In genomic region chr14:30855345-30856037, GRCh38 we compare ENCODE assay signal across 1 cellular context.
TF ChIP-seq lines count a peak whose summit lies in the region.

No MANE protein-coding gene starts in this region.

TF ChIP-seq in GM12878, 131 proteins besides CTCF, POLR2A, EP300 and RAD21 (continued from another document and continues in another):
- TF ChIP-seq, protein P1, sequence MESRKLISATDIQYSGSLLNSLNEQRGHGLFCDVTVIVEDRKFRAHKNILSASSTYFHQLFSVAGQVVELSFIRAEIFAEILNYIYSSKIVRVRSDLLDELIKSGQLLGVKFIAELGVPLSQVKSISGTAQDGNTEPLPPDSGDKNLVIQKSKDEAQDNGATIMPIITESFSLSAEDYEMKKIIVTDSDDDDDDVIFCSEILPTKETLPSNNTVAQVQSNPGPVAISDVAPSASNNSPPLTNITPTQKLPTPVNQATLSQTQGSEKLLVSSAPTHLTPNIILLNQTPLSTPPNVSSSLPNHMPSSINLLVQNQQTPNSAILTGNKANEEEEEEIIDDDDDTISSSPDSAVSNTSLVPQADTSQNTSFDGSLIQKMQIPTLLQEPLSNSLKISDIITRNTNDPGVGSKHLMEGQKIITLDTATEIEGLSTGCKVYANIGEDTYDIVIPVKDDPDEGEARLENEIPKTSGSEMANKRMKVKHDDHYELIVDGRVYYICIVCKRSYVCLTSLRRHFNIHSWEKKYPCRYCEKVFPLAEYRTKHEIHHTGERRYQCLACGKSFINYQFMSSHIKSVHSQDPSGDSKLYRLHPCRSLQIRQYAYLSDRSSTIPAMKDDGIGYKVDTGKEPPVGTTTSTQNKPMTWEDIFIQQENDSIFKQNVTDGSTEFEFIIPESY (IDR thresholded peaks at IDR 0.05): no peak
- TF ChIP-seq KLF5 (IDR thresholded peaks at IDR 0.05; ENCODE audit: partially characterized antibody) (no peak), ZBED1 (IDR thresholded peaks at IDR 0.05; ENCODE audit: borderline replicate concordance) (no peak), ZNF217 (IDR thresholded peaks at IDR 0.05) (no peak), ZNF24 (IDR thresholded peaks at IDR 0.05) (no peak), IRF4 (IDR thresholded peaks at IDR 0.05; ENCODE audit: low read depth, low read length) (no peak), MXI1 (IDR thresholded peaks at IDR 0.05; ENCODE audit: low read depth, low read length) (no peak), BCL11A (IDR thresholded peaks at IDR 0.05; ENCODE audit: low read depth, low read length) (0 out of 2 replicates have a peak, but pooled peaks have one; percentile 32), BRCA1 (IDR thresholded peaks at IDR 0.05; ENCODE audit: low read depth, low read length) (no peak), IRF5 (IDR thresholded peaks at IDR 0.05; ENCODE audit: borderline replicate concordance) (no peak), STAT1 (conservative IDR thresholded peaks at IDR 0.05) (0 out of 2 replicates have a peak, but pooled peaks have one; percentile 24), KAT2A (conservative IDR thresholded peaks at IDR 0.05; ENCODE audit: control insufficient read depth, low read depth, low read length) (no peak), EGR1 (IDR thresholded peaks at IDR 0.05; ENCODE audit: borderline replicate concordance in 1 of 2, low read depth in 2 of 2, low read length in 2 of 2) (peak in 1 of 2 experiments; percentile 70; a peak in 1 of 3 replicates), ZSCAN29 (IDR thresholded peaks at IDR 0.05) (no peak), NFIC (IDR thresholded peaks at IDR 0.05; ENCODE audit: low read depth, low read length) (0 out of 2 replicates have a peak, but pooled peaks have one; percentile 37), MTA2 (IDR thresholded peaks at IDR 0.05; ENCODE audit: low read depth) (0 out of 2 replicates have a peak, but pooled peaks have one; percentile 26), GATAD2B (conservative IDR thresholded peaks at IDR 0.05; ENCODE audit: low read depth) (peak; percentile 40; the same call in 1 of the 2 replicates), ASH2L (IDR thresholded peaks at IDR 0.05; ENCODE audit: borderline replicate concordance, low read depth) (no peak), HDAC2 (IDR thresholded peaks at IDR 0.05) (no peak), TBL1XR1 (IDR thresholded peaks at IDR 0.05; ENCODE audit: low read depth, low read length) (0 out of 2 replicates have a peak, but pooled peaks have one; percentile 19), FOS (IDR thresholded peaks at IDR 0.05; ENCODE audit: borderline replicate concordance, extremely low read depth, insufficient read length) (no peak), TAF1 (IDR thresholded peaks at IDR 0.05; ENCODE audit: borderline replicate concordance, low read depth, low read length) (no peak), ZNF384 (IDR thresholded peaks at IDR 0.05; ENCODE audit: borderline replicate concordance, low read depth, low read length) (no peak), PAX5 (IDR thresholded peaks at IDR 0.05; ENCODE audit: borderline replicate concordance, low read depth, low read length) (0 out of 2 replicates have a peak, but pooled peaks have one; percentile 14), SPI1 (IDR thresholded peaks at IDR 0.05; ENCODE audit: borderline replicate concordance, insufficient read depth, low read depth, low read length) (peak; percentile 38; the same call in 1 of the 2 replicates), YY1 (IDR thresholded peaks at IDR 0.05; ENCODE audit: low read depth, low read length) (0 out of 2 replicates have a peak, but pooled peaks have one; percentile 18), PAX8 (IDR thresholded peaks at IDR 0.05) (no peak), SUZ12 (IDR thresholded peaks at IDR 0.05; ENCODE audit: unreplicated experiment) (no peak), EED (IDR thresholded peaks at IDR 0.05; ENCODE audit: low read depth) (0 out of 2 replicates have a peak, but pooled peaks have one; percentile 15), SMAD5 (IDR thresholded peaks at IDR 0.05; ENCODE audit: low read depth) (no peak), MLLT1 (IDR thresholded peaks at IDR 0.05) (peak; percentile 55; the same call in 1 of the 2 replicates), TARDBP (IDR thresholded peaks at IDR 0.05; ENCODE audit: borderline replicate concordance) (no peak), RELB (IDR thresholded peaks at IDR 0.05; ENCODE audit: low read depth) (peak; percentile 78; the same call in 1 of the 2 replicates), IRF3 (IDR thresholded peaks at IDR 0.05) (no peak), SMC3 (IDR thresholded peaks at IDR 0.05; ENCODE audit: borderline replicate concordance, low read length) (no peak), MAX (IDR thresholded peaks at IDR 0.05; ENCODE audit: low read depth, low read length) (no peak), NR2C1 (IDR thresholded peaks at IDR 0.05) (no peak), TCF3 (IDR thresholded peaks at IDR 0.05; ENCODE audit: borderline replicate concordance, insufficient read depth, low read depth, low read length) (no peak), GABPA (IDR thresholded peaks at IDR 0.05; ENCODE audit: low read depth) (no peak), IKZF2 (IDR thresholded peaks at IDR 0.05) (peak; percentile 25 to 27; a peak in 2 of 4 replicates)
- TF ChIP-seq, protein P2, sequence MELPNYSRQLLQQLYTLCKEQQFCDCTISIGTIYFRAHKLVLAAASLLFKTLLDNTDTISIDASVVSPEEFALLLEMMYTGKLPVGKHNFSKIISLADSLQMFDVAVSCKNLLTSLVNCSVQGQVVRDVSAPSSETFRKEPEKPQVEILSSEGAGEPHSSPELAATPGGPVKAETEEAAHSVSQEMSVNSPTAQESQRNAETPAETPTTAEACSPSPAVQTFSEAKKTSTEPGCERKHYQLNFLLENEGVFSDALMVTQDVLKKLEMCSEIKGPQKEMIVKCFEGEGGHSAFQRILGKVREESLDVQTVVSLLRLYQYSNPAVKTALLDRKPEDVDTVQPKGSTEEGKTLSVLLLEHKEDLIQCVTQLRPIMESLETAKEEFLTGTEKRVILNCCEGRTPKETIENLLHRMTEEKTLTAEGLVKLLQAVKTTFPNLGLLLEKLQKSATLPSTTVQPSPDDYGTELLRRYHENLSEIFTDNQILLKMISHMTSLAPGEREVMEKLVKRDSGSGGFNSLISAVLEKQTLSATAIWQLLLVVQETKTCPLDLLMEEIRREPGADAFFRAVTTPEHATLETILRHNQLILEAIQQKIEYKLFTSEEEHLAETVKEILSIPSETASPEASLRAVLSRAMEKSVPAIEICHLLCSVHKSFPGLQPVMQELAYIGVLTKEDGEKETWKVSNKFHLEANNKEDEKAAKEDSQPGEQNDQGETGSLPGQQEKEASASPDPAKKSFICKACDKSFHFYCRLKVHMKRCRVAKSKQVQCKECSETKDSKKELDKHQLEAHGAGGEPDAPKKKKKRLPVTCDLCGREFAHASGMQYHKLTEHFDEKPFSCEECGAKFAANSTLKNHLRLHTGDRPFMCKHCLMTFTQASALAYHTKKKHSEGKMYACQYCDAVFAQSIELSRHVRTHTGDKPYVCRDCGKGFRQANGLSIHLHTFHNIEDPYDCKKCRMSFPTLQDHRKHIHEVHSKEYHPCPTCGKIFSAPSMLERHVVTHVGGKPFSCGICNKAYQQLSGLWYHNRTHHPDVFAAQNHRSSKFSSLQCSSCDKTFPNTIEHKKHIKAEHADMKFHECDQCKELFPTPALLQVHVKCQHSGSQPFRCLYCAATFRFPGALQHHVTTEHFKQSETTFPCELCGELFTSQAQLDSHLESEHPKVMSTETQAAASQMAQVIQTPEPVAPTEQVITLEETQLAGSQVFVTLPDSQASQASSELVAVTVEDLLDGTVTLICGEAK (IDR thresholded peaks at IDR 0.05; ENCODE audit: borderline replicate concordance): no peak
- TF ChIP-seq, protein P3, sequence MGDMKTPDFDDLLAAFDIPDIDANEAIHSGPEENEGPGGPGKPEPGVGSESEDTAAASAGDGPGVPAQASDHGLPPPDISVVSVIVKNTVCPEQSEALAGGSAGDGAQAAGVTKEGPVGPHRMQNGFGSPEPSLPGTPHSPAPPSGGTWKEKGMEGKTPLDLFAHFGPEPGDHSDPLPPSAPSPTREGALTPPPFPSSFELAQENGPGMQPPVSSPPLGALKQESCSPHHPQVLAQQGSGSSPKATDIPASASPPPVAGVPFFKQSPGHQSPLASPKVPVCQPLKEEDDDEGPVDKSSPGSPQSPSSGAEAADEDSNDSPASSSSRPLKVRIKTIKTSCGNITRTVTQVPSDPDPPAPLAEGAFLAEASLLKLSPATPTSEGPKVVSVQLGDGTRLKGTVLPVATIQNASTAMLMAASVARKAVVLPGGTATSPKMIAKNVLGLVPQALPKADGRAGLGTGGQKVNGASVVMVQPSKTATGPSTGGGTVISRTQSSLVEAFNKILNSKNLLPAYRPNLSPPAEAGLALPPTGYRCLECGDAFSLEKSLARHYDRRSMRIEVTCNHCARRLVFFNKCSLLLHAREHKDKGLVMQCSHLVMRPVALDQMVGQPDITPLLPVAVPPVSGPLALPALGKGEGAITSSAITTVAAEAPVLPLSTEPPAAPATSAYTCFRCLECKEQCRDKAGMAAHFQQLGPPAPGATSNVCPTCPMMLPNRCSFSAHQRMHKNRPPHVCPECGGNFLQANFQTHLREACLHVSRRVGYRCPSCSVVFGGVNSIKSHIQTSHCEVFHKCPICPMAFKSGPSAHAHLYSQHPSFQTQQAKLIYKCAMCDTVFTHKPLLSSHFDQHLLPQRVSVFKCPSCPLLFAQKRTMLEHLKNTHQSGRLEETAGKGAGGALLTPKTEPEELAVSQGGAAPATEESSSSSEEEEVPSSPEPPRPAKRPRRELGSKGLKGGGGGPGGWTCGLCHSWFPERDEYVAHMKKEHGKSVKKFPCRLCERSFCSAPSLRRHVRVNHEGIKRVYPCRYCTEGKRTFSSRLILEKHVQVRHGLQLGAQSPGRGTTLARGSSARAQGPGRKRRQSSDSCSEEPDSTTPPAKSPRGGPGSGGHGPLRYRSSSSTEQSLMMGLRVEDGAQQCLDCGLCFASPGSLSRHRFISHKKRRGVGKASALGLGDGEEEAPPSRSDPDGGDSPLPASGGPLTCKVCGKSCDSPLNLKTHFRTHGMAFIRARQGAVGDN (IDR thresholded peaks at IDR 0.05): no peak
- TF ChIP-seq, protein P4, sequence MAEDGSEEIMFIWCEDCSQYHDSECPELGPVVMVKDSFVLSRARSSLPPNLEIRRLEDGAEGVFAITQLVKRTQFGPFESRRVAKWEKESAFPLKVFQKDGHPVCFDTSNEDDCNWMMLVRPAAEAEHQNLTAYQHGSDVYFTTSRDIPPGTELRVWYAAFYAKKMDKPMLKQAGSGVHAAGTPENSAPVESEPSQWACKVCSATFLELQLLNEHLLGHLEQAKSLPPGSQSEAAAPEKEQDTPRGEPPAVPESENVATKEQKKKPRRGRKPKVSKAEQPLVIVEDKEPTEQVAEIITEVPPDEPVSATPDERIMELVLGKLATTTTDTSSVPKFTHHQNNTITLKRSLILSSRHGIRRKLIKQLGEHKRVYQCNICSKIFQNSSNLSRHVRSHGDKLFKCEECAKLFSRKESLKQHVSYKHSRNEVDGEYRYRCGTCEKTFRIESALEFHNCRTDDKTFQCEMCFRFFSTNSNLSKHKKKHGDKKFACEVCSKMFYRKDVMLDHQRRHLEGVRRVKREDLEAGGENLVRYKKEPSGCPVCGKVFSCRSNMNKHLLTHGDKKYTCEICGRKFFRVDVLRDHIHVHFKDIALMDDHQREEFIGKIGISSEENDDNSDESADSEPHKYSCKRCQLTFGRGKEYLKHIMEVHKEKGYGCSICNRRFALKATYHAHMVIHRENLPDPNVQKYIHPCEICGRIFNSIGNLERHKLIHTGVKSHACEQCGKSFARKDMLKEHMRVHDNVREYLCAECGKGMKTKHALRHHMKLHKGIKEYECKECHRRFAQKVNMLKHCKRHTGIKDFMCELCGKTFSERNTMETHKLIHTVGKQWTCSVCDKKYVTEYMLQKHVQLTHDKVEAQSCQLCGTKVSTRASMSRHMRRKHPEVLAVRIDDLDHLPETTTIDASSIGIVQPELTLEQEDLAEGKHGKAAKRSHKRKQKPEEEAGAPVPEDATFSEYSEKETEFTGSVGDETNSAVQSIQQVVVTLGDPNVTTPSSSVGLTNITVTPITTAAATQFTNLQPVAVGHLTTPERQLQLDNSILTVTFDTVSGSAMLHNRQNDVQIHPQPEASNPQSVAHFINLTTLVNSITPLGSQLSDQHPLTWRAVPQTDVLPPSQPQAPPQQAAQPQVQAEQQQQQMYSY (CRISPR knock-in tag; IDR thresholded peaks at IDR 0.05): no peak
